In genomic region chr18:34222025-34222395, GRCh38 we compare ENCODE assay signal across 8 cellular contexts. TPM values are rescaled to one million over a fixed set of nuclear protein-coding genes. Genes with fewer than 3 reads are reported as not detected.
A peak's percentile ranks its signal among the peaks of the same experiment; 100 is the strongest.
DNase-seq lines count a peak whose midpoint lies in the region; TF ChIP-seq lines count a peak whose summit lies in the region.
"Had no signal": no experiment of that assay in that cellular context is flagged by ENCODE, and none has a peak within 500 bp of the region (broad histone marks: within the 10 kb centered on the region; RNA-seq: fewer than 3 reads in every experiment).

No MANE protein-coding gene starts in this region.

- H3K4me1 ChIP-seq in left ventricle myocardium inferior, result peaks cover 36% of the 10 kb centered on the region

- intact Hi-C loops in left ventricle myocardium inferior (cut with micrococcal nuclease), result no loop called here

- peak; percentile 56 for DNase-seq in HEK293T (ENCODE audit: extremely low spot score)
- peak; percentile 24 for DNase-seq in NCI-H774 (lab: John Stamatoyannopoulos, UW)
- no peak for DNase-seq in left ventricle myocardium inferior
- DNase-seq in retinal pigment epithelial cell (ENCODE audit: low read depth), result no peak
- no peak for DNase-seq in HuH-7 (ENCODE audit: low spot score)
- DNase-seq in NCI-H446 treated with DMSO at 0.1 percent for 48 hours (lab: John Stamatoyannopoulos, UW), result no peak
- no peak for DNase-seq in T-helper 1 cell

- TF ChIP-seq CTCF in left ventricle myocardium inferior (IDR thresholded peaks at IDR 0.05; ENCODE audit: borderline replicate concordance), result no peak
- TF ChIP-seq CTCF in retinal pigment epithelial cell (conservative IDR thresholded peaks at IDR 0.05; ENCODE audit: low read depth, low read length), result no peak

- POLR2A ChIA-PET in HEK293T (lab: Yijun Ruan, JAX), result interaction anchor here (1.5 kb wide), 1 partner anchor 12 kb away, joined by 3 read pairs; no protein-coding TSS in a partner anchor

- peak overlapping the region; percentile 63 for H3K4me3 ChIP-seq in left ventricle myocardium inferior
- H3K4me3 ChIP-seq in retinal pigment epithelial cell (ENCODE audit: low read length), result peak overlapping the region; percentile 68

- H3K36me3 ChIP-seq in left ventricle myocardium inferior, result no peaks in the 10 kb centered on the region

- CTCF ChIA-PET in HEK293T (lab: Yijun Ruan, JAX), result interaction anchor here (1.1 to 1.5 kb wide), 3 partner anchors 11 to 384 kb away, joined by 3 to 4 read pairs (median 3); no protein-coding TSS in a partner anchor

- H3K9me3 ChIP-seq in left ventricle myocardium inferior (replicated peaks), result no peaks in the 10 kb centered on the region

- H3K27me3 ChIP-seq in left ventricle myocardium inferior (ENCODE audit: low read depth), result peaks cover 91% of the 10 kb centered on the region

- no peak overlapping the region for H3K27ac ChIP-seq in left ventricle myocardium inferior (replicated peaks)

TF ChIP-seq in HEK293T, 16 proteins besides CTCF, POLR2A, EP300 and RAD21:
- TF ChIP-seq HDGF (IDR thresholded peaks at IDR 0.05; ENCODE audit: borderline replicate concordance), result no peak
- no peak for TF ChIP-seq FOXA1 (IDR thresholded peaks at IDR 0.05)
- TF ChIP-seq NFRKB (IDR thresholded peaks at IDR 0.05), result no peak
- TF ChIP-seq ELF4 (IDR thresholded peaks at IDR 0.05), result no peak
- no peak for TF ChIP-seq BHLHE40 (IDR thresholded peaks at IDR 0.05; ENCODE audit: borderline replicate concordance)
- TF ChIP-seq FOXM1 (IDR thresholded peaks at IDR 0.05; ENCODE audit: borderline replicate concordance), result no peak
- TF ChIP-seq LEF1 (IDR thresholded peaks at IDR 0.05; ENCODE audit: borderline replicate concordance), result no peak
- TF ChIP-seq CTBP1 (IDR thresholded peaks at IDR 0.05; ENCODE audit: borderline replicate concordance), result no peak
- TF ChIP-seq ZNF384 (IDR thresholded peaks at IDR 0.05), result no peak
- no peak for TF ChIP-seq SUZ12 (IDR thresholded peaks at IDR 0.05)
TF ChIP-seq in HEK293T: peak in this region for 0.

RNA-seq across cellular contexts. Expression of gene NOL4, which starts 2.7 kb away (rescaled TPM):
- not detected for total RNA-seq in left ventricle myocardium inferior
- total RNA-seq: HT1080 had no signal

Comparison
In these comparisons a context has a peak if more than half of its experiments do, and no peak if none do; other contexts are left out.
1. DNase-seq: peak in HEK293T (single experiment) and NCI-H774 (single experiment); none in left ventricle myocardium inferior (single experiment), retinal pigment epithelial cell (single experiment), HuH-7 (single experiment), NCI-H446 treated with DMSO at 0.1 percent for 48 hours (single experiment) and T-helper 1 cell (0 of 5).